ENCODE assay signal across 1 cellular context in genomic region chr16:1119129-1119528, GRCh38.
TF ChIP-seq lines count a peak whose summit lies in the region.

No MANE protein-coding gene starts in this region.

TF ChIP-seq in H1, 55 proteins besides CTCF, POLR2A, EP300 and RAD21:
- no peak for TF ChIP-seq EZH2 (IDR thresholded peaks at IDR 0.05; ENCODE audit: low read depth, low read length, severe bottlenecking)
- no peak for TF ChIP-seq GABPA (IDR thresholded peaks at IDR 0.05; ENCODE audit: borderline replicate concordance, insufficient read depth, low read length)
- no peak for TF ChIP-seq TAF7 (optimal IDR thresholded peaks at IDR 0.05; ENCODE audit: borderline replicate concordance, low read depth, low read length)
- TF ChIP-seq FOSL1 (IDR thresholded peaks at IDR 0.05; ENCODE audit: insufficient read depth, low read depth, low read length): no peak
